Comparison of ENCODE assay signal across 1 cellular context in genomic region chr12:31897135-31897534, GRCh38.
TF ChIP-seq lines count a peak whose summit lies in the region.

No MANE protein-coding gene starts in this region.

TF ChIP-seq in K562, 482 proteins besides CTCF, POLR2A, EP300 and RAD21:
- TF ChIP-seq ZNF507 (tag; conservative IDR thresholded peaks at IDR 0.05) (0 out of 2 replicates have a peak, but pooled peaks have one; percentile 25), BCOR (IDR thresholded peaks at IDR 0.05) (peak; percentile 53; the same call in 1 of the 2 replicates), GTF2E2 (tag; IDR thresholded peaks at IDR 0.05) (peak; percentile 61; the same call in 1 of the 2 replicates), ZNF512 (tag; IDR thresholded peaks at IDR 0.05) (0 out of 2 replicates have a peak, but pooled peaks have one; percentile 59)
